Comparison of ENCODE assay signal across 12 cellular contexts in the genomic region with DNA sequence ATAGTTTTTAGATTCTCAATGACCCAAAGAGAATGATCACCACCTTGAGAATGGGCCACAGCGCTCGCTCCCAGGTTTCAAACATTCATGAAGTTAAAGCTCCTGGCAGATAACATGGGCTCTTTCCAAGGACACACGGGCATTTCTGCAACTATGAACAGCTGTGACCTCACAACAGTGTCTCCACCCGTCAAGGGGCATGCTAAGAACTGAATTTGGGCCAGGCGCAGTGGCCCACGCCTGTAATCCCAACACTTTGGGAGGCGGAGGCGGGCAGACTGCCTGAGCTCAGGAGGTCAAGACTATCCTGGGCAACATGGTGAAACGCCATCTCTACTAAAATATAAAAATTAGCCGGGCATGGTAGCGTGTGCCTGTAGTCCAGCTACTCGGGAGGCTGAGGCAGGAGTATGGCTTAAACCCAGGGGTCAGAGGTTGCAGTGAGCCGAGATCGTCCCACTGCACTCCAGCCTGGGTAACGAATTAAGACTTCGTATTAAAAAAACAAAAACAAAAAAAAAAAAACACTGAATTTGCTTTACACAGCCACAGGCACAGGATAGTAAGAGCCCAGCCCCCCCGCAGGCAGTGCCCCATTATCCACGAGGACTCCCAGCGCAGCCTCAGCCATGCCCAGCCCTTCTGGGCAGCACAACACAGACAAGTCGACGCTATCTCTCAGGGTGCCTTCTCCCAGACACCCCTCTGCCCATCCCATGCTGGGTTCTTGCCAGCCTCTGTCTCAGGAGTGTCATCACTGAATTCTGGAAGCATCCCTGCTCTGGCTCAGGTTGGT. TPM values are rescaled to one million over a fixed set of nuclear protein-coding genes. Genes with fewer than 3 reads are reported as not detected.
A peak's percentile ranks its signal among the peaks of the same experiment; 100 is the strongest.
DNase-seq lines count a peak whose midpoint lies in the region; ATAC-seq and TF ChIP-seq lines count a peak whose summit lies in the region.
"Had no signal": no experiment of that assay in that cellular context is flagged by ENCODE, and none has a peak within 500 bp of the region (broad histone marks: within the 10 kb centered on the region; RNA-seq: fewer than 3 reads in every experiment).

No MANE protein-coding gene starts in this region.

- H3K27me3 ChIP-seq in BLaER1: no peaks in the 10 kb centered on the region
- no peaks in the 10 kb centered on the region for H3K27me3 ChIP-seq in endodermal cell (ENCODE audit: control insufficient read depth, insufficient read depth, low read length, poor library complexity, severe bottlenecking)
- no peaks in the 10 kb centered on the region for H3K27me3 ChIP-seq in osteoblast (ENCODE audit: insufficient read depth, low read length)

- peak overlapping the region in 2 of 3 donors; percentile 27 to 39 for H3K27ac Mint-ChIP-seq in IgD-negative memory B cell
- H3K27ac Mint-ChIP-seq in endodermal cell: peak overlapping the region; percentile 68

- H3K4me2 ChIP-seq in BLaER1 (peak overlapping the region; percentile 89), osteoblast (ENCODE audit: insufficient read depth, low read length) (no peak overlapping the region)

- H3K36me3 ChIP-seq in BLaER1: peaks cover 20% of the 10 kb centered on the region
- H3K36me3 ChIP-seq in endodermal cell (ENCODE audit: control insufficient read depth, insufficient read depth, low read length): no peaks in the 10 kb centered on the region
- H3K36me3 ChIP-seq in osteoblast (ENCODE audit: insufficient read depth, low read length): no peaks in the 10 kb centered on the region

- H3K9me3 ChIP-seq in BLaER1 (no peaks in the 10 kb centered on the region), endodermal cell (ENCODE audit: control insufficient read depth, low read length) (no peaks in the 10 kb centered on the region), osteoblast (ENCODE audit: low read depth, low read length) (no peaks in the 10 kb centered on the region)

- no peak for ATAC-seq in HG03108 (IDR thresholded peaks at IDR 0.05; ENCODE audit: unreplicated experiment)

- H3K9me3 Mint-ChIP-seq in IgD-negative memory B cell (no peaks in the 10 kb centered on the region), endodermal cell (no peaks in the 10 kb centered on the region)

- WGBS in endodermal cell (ENCODE audit: insufficient coverage in 1 of 2, insufficient read length in 1 of 2), 2 experiments: 89 to 90% methylated on average over 19 to 21 of the region's 21 CpGs

- H3K27me3 Mint-ChIP-seq in IgD-negative memory B cell (no peaks in the 10 kb centered on the region), endodermal cell (ENCODE audit: insufficient read depth) (no peaks in the 10 kb centered on the region)

- peaks cover 99% of the 10 kb centered on the region for H4K20me1 ChIP-seq in BLaER1
- H4K20me1 ChIP-seq in osteoblast (ENCODE audit: insufficient read depth, low read length): peaks cover 90% of the 10 kb centered on the region

- H3K79me2 ChIP-seq in osteoblast (ENCODE audit: insufficient read depth, low read length): peaks cover 94% of the 10 kb centered on the region

- peaks cover 95% of the 10 kb centered on the region for H3K4me1 ChIP-seq in BLaER1
- peaks cover 15% of the 10 kb centered on the region for H3K4me1 ChIP-seq in endodermal cell (ENCODE audit: control insufficient read depth, insufficient read depth, low read length)
- peaks cover 49% of the 10 kb centered on the region for H3K4me1 ChIP-seq in osteoblast (ENCODE audit: insufficient read depth, low read length)

- H3K27ac ChIP-seq in BLaER1 (no peak overlapping the region), endodermal cell (ENCODE audit: low read depth, low read length) (peak overlapping the region; percentile 8), osteoblast (ENCODE audit: low read depth, low read length) (peak overlapping the region; percentile 53)

- DNase-seq in endodermal cell (no peak), osteoblast (ENCODE audit: insufficient read length, low spot score, missing footprints) (peak; percentile 65), NCI-H69 (lab: John Stamatoyannopoulos, UW) (no peak), RPMI8226 (no peak), NCI-H128 (lab: John Stamatoyannopoulos, UW; ENCODE audit: unreplicated experiment) (no peak)
- DNase-seq: activated gamma-delta T cell; GF-D8; NCI-H226; stimulated activated CD4-positive, alpha-beta T cell treated with anti-CD3 and anti-CD28 coated beads, Interleukin-15, amount 100 ng/mL, for 24 hours had no signal

- H3K9ac ChIP-seq in BLaER1: no peak overlapping the region
- H3K9ac ChIP-seq in endodermal cell (ENCODE audit: extremely low read depth, low read length, poor library complexity, severe bottlenecking): no peak overlapping the region

- peaks cover 3% of the 10 kb centered on the region for H3K36me3 Mint-ChIP-seq in IgD-negative memory B cell
- H3K36me3 Mint-ChIP-seq in endodermal cell (ENCODE audit: low read depth): no peaks in the 10 kb centered on the region

- no peak overlapping the region for H2AFZ ChIP-seq in osteoblast (ENCODE audit: low read length)

- H3K4me3 ChIP-seq in BLaER1 (no peak overlapping the region), endodermal cell (ENCODE audit: low read length) (no peak overlapping the region), osteoblast (ENCODE audit: insufficient read depth, low read length) (no peak overlapping the region)

- peak overlapping the region in 3 of 4 donors; percentile 13 to 71 (median 54) for H3K4me3 Mint-ChIP-seq in IgD-negative memory B cell
- H3K4me3 Mint-ChIP-seq in endodermal cell: no peak overlapping the region

- TF ChIP-seq CTCF in endodermal cell (conservative IDR thresholded peaks at IDR 0.05): no peak
- no peak for TF ChIP-seq CTCF in osteoblast (IDR thresholded peaks at IDR 0.05; ENCODE audit: extremely low read depth, low read depth, low read length)

- H3K4me1 Mint-ChIP-seq in IgD-negative memory B cell (peaks cover 64 to 75% (median 69%) of the 10 kb centered on the region in 3 donors), endodermal cell (peaks cover 70% of the 10 kb centered on the region)

RNA-seq across cellular contexts. Expression of a gene that starts 7.2 kb away (rescaled TPM):
- 9.4 TPM for polyA plus RNA-seq in IgD-negative memory B cell
- total RNA-seq in endodermal cell (100 to 1,000 TPM; 114 to 140 TPM), osteoblast (46.0 and 51.4 TPM in 2 replicates)
- 101 TPM for polyA plus RNA-seq in endodermal cell (2013, experiment 1 of 2)
- 95.6 TPM for polyA plus RNA-seq in endodermal cell (2013, experiment 2 of 2)
